Comparison of ENCODE assay signal across 1 cellular context in genomic region chr19:17401628-17402027, GRCh38.
TF ChIP-seq lines count a peak whose summit lies in the region.

No MANE protein-coding gene starts in this region.

TF ChIP-seq in endothelial cell of umbilical vein, 7 proteins besides CTCF, POLR2A, EP300 and RAD21:
- TF ChIP-seq EZH2 (IDR thresholded peaks at IDR 0.05; ENCODE audit: borderline replicate concordance, low read depth, low read length, severe bottlenecking) = no peak
- TF ChIP-seq, protein P1, sequence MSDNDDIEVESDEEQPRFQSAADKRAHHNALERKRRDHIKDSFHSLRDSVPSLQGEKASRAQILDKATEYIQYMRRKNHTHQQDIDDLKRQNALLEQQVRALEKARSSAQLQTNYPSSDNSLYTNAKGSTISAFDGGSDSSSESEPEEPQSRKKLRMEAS (IDR thresholded peaks at IDR 0.05; ENCODE audit: insufficient read depth, insufficient read length) = no peak
- TF ChIP-seq JUN (IDR thresholded peaks at IDR 0.05; ENCODE audit: borderline replicate concordance, insufficient read depth, insufficient read length, low read depth) = no peak
- TF ChIP-seq FOS (IDR thresholded peaks at IDR 0.05; ENCODE audit: borderline replicate concordance, insufficient read depth, low read length) = no peak
